Comparison of ENCODE assay signal across 27 cellular contexts in genomic region chr7:114795475-114795874, GRCh38.
"Had no signal": no experiment of that assay in that cellular context is flagged by ENCODE, and none has a peak within 500 bp of the region (broad histone marks: within the 10 kb centered on the region; RNA-seq: fewer than 3 reads in every experiment).

No MANE protein-coding gene starts in this region.

- DNase-seq: activated CD4-positive, alpha-beta T cell treated with anti-CD3 and anti-CD28 coated beads, Interleukin-2, amount 50 U/mL, for 4 hours; activated CD4-positive, CD25-positive, alpha-beta regulatory T cell treated with anti-CD3 and anti-CD28 coated beads, Interleukin-2, amount 50 U/mL, for 72 hours; aorta; body of pancreas; dermis blood vessel endothelial cell; effector CD8-positive, alpha-beta T cell; esophagus squamous epithelium; kidney glomerular epithelial cell; lower lobe of right lung; mesenchymal stem cell; natural killer cell; occipital lobe; right cardiac atrium; SJCRH30; spleen; stimulated activated CD4-positive, alpha-beta T cell treated with anti-CD3 and anti-CD28 coated beads, Interleukin-2, amount 100 ng/mL, for 48 hours; stimulated activated naive CD8-positive, alpha-beta T cell treated with anti-CD3 and anti-CD28 coated beads, Interleukin-15, Interleukin-2, amounts not matched to agents 100 U/mL and 50 U/mL, for 24 hours; substantia nigra; T-helper 17 cell; T1000; uterus; WERI-Rb-1 had no signal

- H3K4me1 Mint-ChIP-seq: natural killer cell, neural progenitor cell had no signal

- H3K27me3 ChIP-seq: body of pancreas, esophagus squamous epithelium, neural progenitor cell, SJCRH30, spleen, uterus had no signal

- H3K9me3 ChIP-seq: body of pancreas, esophagus squamous epithelium, lower lobe of right lung, SJCRH30, spleen, uterus had no signal

- ATAC-seq: body of pancreas, left lobe of liver, lower lobe of right lung, natural killer cell, right cardiac atrium, SK-N-SH treated with all-trans-retinoic acid at 6 μM for 48 hours, T-helper 17 cell had no signal

- H3K4me3 ChIP-seq: body of pancreas, esophagus squamous epithelium, lower lobe of right lung, neural progenitor cell, SJCRH30, spleen, uterus had no signal

- H3K36me3 ChIP-seq: esophagus squamous epithelium, lower lobe of right lung, neural progenitor cell, SJCRH30, spleen, uterus, WERI-Rb-1 had no signal

- H3K27ac ChIP-seq: body of pancreas, epithelial cell of prostate, esophagus squamous epithelium, lower lobe of right lung, neural progenitor cell, SJCRH30, spleen, uterus, WERI-Rb-1 had no signal

- H2AFZ ChIP-seq: neural progenitor cell had no signal

- H3K4me3 Mint-ChIP-seq: natural killer cell, neural progenitor cell, T-helper 17 cell, type B pancreatic cell had no signal

- H3K27ac Mint-ChIP-seq: natural killer cell, neural progenitor cell, T-helper 17 cell, type B pancreatic cell had no signal

- H3K4me1 ChIP-seq: body of pancreas, esophagus squamous epithelium, lower lobe of right lung, neural progenitor cell, SJCRH30, uterus had no signal

- H3K9me3 Mint-ChIP-seq: neural progenitor cell, type B pancreatic cell had no signal

- H3K36me3 Mint-ChIP-seq: natural killer cell, neural progenitor cell, type B pancreatic cell had no signal

- H3K27me3 Mint-ChIP-seq: type B pancreatic cell had no signal

- H3K4me2 ChIP-seq: neural progenitor cell had no signal
